10 cellular contexts compared by ENCODE assay signal in genomic region chr3:187291512-187292132, GRCh38. TPM values are rescaled to one million over a fixed set of nuclear protein-coding genes. Genes with fewer than 3 reads are reported as not detected.
DNase-seq lines count a peak whose midpoint lies in the region; ATAC-seq and TF ChIP-seq lines count a peak whose summit lies in the region.
"Had no signal": no experiment of that assay in that cellular context is flagged by ENCODE, and none has a peak within 500 bp of the region (broad histone marks: within the 10 kb centered on the region; RNA-seq: fewer than 3 reads in every experiment).

Gene MASP1 (minus strand): TSS chr3:187291737. CDS start chr3:187291632, 105 bp downstream.

- peak within 1 kb of the TSS; percentile 73 for H3K27ac ChIP-seq in cingulate gyrus (ENCODE audit: low read depth, low read length)

- TF ChIP-seq CTCF in GM13977 (IDR thresholded peaks at IDR 0.05; ENCODE audit: extremely low read depth, insufficient read depth, missing control alignments), result no peak

- in situ Hi-C loops in GM13977 (cut with MboI; ENCODE audit: low pct_unique_long_range_greater_than_20kb, low sequenced_read_pairs, unreplicated experiment), result no loop called here

- ATAC-seq in sciatic nerve, result peak; percentile 47

- DNase-seq in GM03348 (ENCODE audit: low spot score), result peak; percentile 40
- peak; percentile 4 for DNase-seq in kidney glomerular epithelial cell (lab: John Stamatoyannopoulos, UW)
- no peak for DNase-seq in sciatic nerve (ENCODE audit: low spot score)
- no peak for DNase-seq in activated T-cell treated with anti-CD3 and anti-CD28 coated beads for 4 hours
- no peak for DNase-seq in GM13977 (ENCODE audit: low spot score)
- DNase-seq in T-helper 9 cell, result no peak
- DNase-seq in A172 (ENCODE audit: low spot score), result no peak
- DNase-seq: activated gamma-delta T cell treated with Interleukin-2 at 50 U/mL for 16 hours, DMS153 had no signal

- intact Hi-C loops in sciatic nerve (cut with DNase I), result loop anchor here (10.0 kb wide), 1 partner anchor 67 kb away; no protein-coding TSS in a partner anchor

RNA-seq across cellular contexts. Expression of gene MASP1, which starts in this region (rescaled TPM):
- 6.3 TPM for total RNA-seq in sciatic nerve
- not detected in 2 replicates for total RNA-seq in A172 (2014; rRNA removed; shearing (Covaris generic))

Comparison
In these comparisons a context has a peak if more than half of its experiments do, and no peak if none do; other contexts are left out.
1. DNase-seq: peak in GM03348 (single experiment) and kidney glomerular epithelial cell (single experiment); none in sciatic nerve (single experiment), activated T-cell treated with anti-CD3 and anti-CD28 coated beads for 4 hours (single experiment), GM13977 (single experiment), T-helper 9 cell (single experiment) and A172 (single experiment).